Comparison of ENCODE assay signal across 1 cellular context in the genomic region with DNA sequence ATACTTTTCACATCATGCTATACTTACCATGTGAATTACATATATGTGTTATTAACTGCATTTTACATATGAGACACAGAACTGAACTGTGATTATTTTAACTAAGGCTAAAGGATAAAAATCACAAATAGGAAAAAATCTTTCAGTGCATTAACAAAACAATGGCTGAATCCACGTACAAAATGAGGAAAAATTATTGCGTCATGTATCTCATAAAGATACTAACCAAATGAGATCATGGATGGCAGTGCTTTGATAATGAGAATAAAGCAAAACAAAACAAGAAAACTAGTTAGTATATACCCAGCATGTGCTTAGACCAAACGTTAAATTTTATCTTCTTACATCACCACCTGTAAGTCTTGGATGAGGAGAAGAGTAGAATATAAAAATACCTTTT.
TF ChIP-seq lines count a peak whose summit lies in the region.

No MANE protein-coding gene starts in this region.

TF ChIP-seq in K562, 482 proteins besides CTCF, POLR2A, EP300 and RAD21 (continued from another document):
- TF ChIP-seq, protein P1, sequence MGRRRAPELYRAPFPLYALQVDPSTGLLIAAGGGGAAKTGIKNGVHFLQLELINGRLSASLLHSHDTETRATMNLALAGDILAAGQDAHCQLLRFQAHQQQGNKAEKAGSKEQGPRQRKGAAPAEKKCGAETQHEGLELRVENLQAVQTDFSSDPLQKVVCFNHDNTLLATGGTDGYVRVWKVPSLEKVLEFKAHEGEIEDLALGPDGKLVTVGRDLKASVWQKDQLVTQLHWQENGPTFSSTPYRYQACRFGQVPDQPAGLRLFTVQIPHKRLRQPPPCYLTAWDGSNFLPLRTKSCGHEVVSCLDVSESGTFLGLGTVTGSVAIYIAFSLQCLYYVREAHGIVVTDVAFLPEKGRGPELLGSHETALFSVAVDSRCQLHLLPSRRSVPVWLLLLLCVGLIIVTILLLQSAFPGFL (CRISPR knock-in tag; IDR thresholded peaks at IDR 0.05) = no peak
- no peak for TF ChIP-seq SIX5 (IDR thresholded peaks at IDR 0.05; ENCODE audit: borderline replicate concordance in 1 of 2, insufficient read depth in 1 of 2, low read depth in 1 of 2, low read length in 2 of 2)
- TF ChIP-seq NCOA1 (IDR thresholded peaks at IDR 0.05; ENCODE audit: low read depth) = no peak
- no peak for TF ChIP-seq HOXB6 (CRISPR knock-in tag; IDR thresholded peaks at IDR 0.05; ENCODE audit: borderline replicate concordance)
- no peak for TF ChIP-seq CEBPG (CRISPR knock-in tag; IDR thresholded peaks at IDR 0.05)
- TF ChIP-seq CEBPG (tag; conservative IDR thresholded peaks at IDR 0.05 in 1 of 2, IDR thresholded peaks at IDR 0.05 in 1 of 2) = peak; percentile 47 to 84; a peak in 3 of 4 replicates
